8 cellular contexts compared by ENCODE assay signal in genomic region chr15:90201150-90201943, GRCh38. TPM values are rescaled to one million over a fixed set of nuclear protein-coding genes. Genes with fewer than 3 reads are reported as not detected.
A peak's percentile ranks its signal among the peaks of the same experiment; 100 is the strongest.
DNase-seq lines count a peak whose midpoint lies in the region; ATAC-seq and TF ChIP-seq lines count a peak whose summit lies in the region.

Gene SEMA4B, plus strand, starts transcription at chr15:90201330. Its CDS starts 249 bp downstream, at chr15:90201579.

- H3K36me3 ChIP-seq in Caco-2 (ENCODE audit: control insufficient read depth, insufficient read depth, low read length), result no peaks in the 10 kb centered on the region
- no peaks in the 10 kb centered on the region for H3K36me3 ChIP-seq in neural progenitor cell

- H3K4me2 ChIP-seq in neural progenitor cell, result peak within 1 kb of the TSS; percentile 93

- no peak for TF ChIP-seq CTCF in Caco-2 (IDR thresholded peaks at IDR 0.05; ENCODE audit: insufficient read depth in 1 of 2, low read depth in 1 of 2, low read length in 1 of 2, severe bottlenecking in 1 of 2, unreplicated experiment in 1 of 2)
- TF ChIP-seq CTCF in HL-60 (IDR thresholded peaks at IDR 0.05; ENCODE audit: insufficient read depth, low read length), result no peak
- peak; percentile 4 for TF ChIP-seq CTCF in foreskin keratinocyte (conservative IDR thresholded peaks at IDR 0.05)
- TF ChIP-seq CTCF in neural progenitor cell (IDR thresholded peaks at IDR 0.05), result no peak

- H3K36me3 Mint-ChIP-seq in Caco-2 (ENCODE audit: insufficient read depth, unreplicated experiment), result no peaks in the 10 kb centered on the region
- no peaks in the 10 kb centered on the region for H3K36me3 Mint-ChIP-seq in neural progenitor cell

- POLR2A ChIA-PET in Caco-2 (lab: Charles Lee), result interaction anchor here (0.7 to 1.4 kb wide), 3 partner anchors 13 to 50 kb away, joined by 4 to 7 read pairs (median 4); partner anchors contain the start of genes CIB1 and GDPGP1

- DNase-seq in Caco-2 (peak; percentile 58 to 78), HL-60 (ENCODE audit: low read depth in 1 of 2, low spot score in 1 of 2) (peak; percentile 61 to 75), RPMI8226 (peak; percentile 89), foreskin keratinocyte (no peak), neural progenitor cell (ENCODE audit: low spot score) (peak; percentile 95), substantia nigra (lab: John Stamatoyannopoulos, UW) (peak in 43 of 49 donors; percentile 23 to 94 (median 58))
- DNase-seq in activated effector memory CD4-positive, alpha-beta T cell treated with anti-CD3 and anti-CD28 coated beads, Interleukin-2, amount 50 U/mL, for 16 hours, result peak; percentile 90

- intact Hi-C loops in Caco-2 (cut with micrococcal nuclease; ENCODE audit: unreplicated experiment), result no loop called here

- H3K4me1 ChIP-seq in Caco-2 (no peaks in the 10 kb centered on the region), foreskin keratinocyte (peaks cover 5% of the 10 kb centered on the region), neural progenitor cell (peaks cover 11% of the 10 kb centered on the region)

- peak within 1 kb of the TSS; percentile 69 for H2AFZ ChIP-seq in neural progenitor cell (replicated peaks)

- H3K4me1 Mint-ChIP-seq in Caco-2 (ENCODE audit: low read depth, unreplicated experiment) (no peaks in the 10 kb centered on the region), neural progenitor cell (peaks cover 39% of the 10 kb centered on the region)

- no peaks in the 10 kb centered on the region for H3K27me3 ChIP-seq in Caco-2 (replicated peaks; ENCODE audit: control insufficient read depth, insufficient read depth, low read length)
- no peaks in the 10 kb centered on the region for H3K27me3 ChIP-seq in HL-60 (ENCODE audit: insufficient read depth, poor library complexity, severe bottlenecking)
- H3K27me3 ChIP-seq in foreskin keratinocyte, result no peaks in the 10 kb centered on the region
- no peaks in the 10 kb centered on the region for H3K27me3 ChIP-seq in neural progenitor cell

- H3K4me3 ChIP-seq in Caco-2 (ENCODE audit: low read depth, low read length) (peak within 1 kb of the TSS; percentile 90), HL-60 (replicated peaks; ENCODE audit: insufficient read depth, low read length) (peak within 1 kb of the TSS; percentile 62), neural progenitor cell (peak within 1 kb of the TSS; percentile 89)

- peak within 1 kb of the TSS; percentile 79 for H3K4me3 Mint-ChIP-seq in Caco-2 (ENCODE audit: unreplicated experiment)
- peak within 1 kb of the TSS; percentile 97 for H3K4me3 Mint-ChIP-seq in neural progenitor cell

- H3K27me3 Mint-ChIP-seq in Caco-2 (ENCODE audit: insufficient read depth, unreplicated experiment) (no peaks in the 10 kb centered on the region), neural progenitor cell (ENCODE audit: insufficient read depth, low read depth) (peaks cover 6% of the 10 kb centered on the region)

- peaks cover 27% of the 10 kb centered on the region for H3K79me2 ChIP-seq in neural progenitor cell (ENCODE audit: low read depth)

- peaks cover 23% of the 10 kb centered on the region for H3F3A ChIP-seq in neural progenitor cell (ENCODE audit: low read depth)

- H3K27ac Mint-ChIP-seq in Caco-2 (ENCODE audit: unreplicated experiment), result peak within 1 kb of the TSS; percentile 61
- H3K27ac Mint-ChIP-seq in neural progenitor cell, result peak within 1 kb of the TSS; percentile 99

- ATAC-seq in GM19455 (IDR thresholded peaks at IDR 0.05; ENCODE audit: unreplicated experiment) (peak; percentile 84), foreskin keratinocyte (peak; percentile 72)

- H3K9me3 Mint-ChIP-seq in Caco-2 (ENCODE audit: unreplicated experiment) (no peaks in the 10 kb centered on the region), neural progenitor cell (no peaks in the 10 kb centered on the region)

- no TSS peak for BruUV-seq in Caco-2 (replicated peaks; lab: Mats Ljungman, UMichigan)

- H3K27ac ChIP-seq in HL-60 (replicated peaks) (peak within 1 kb of the TSS; percentile 37), foreskin keratinocyte (peak within 1 kb of the TSS; percentile 33), neural progenitor cell (no peak within 1 kb of the TSS), substantia nigra (ENCODE audit: low read depth, low read length, poor library complexity, severe bottlenecking) (peak within 1 kb of the TSS; percentile 74)

- CTCF ChIA-PET in Caco-2 (lab: Charles Lee), result interaction anchor here (0.6 to 1.5 kb wide), 7 partner anchors 12 to 133 kb away, joined by 3 to 13 read pairs (median 3); partner anchors contain the start of genes CIB1 and GDPGP1

- H4K20me1 ChIP-seq in neural progenitor cell (ENCODE audit: low read depth), result peaks cover 47% of the 10 kb centered on the region

- H3K9me3 ChIP-seq in Caco-2 (no peaks in the 10 kb centered on the region), neural progenitor cell (ENCODE audit: low read depth) (no peaks in the 10 kb centered on the region)

- H3K9ac ChIP-seq in neural progenitor cell, result peak within 1 kb of the TSS; percentile 46

RNA-seq across cellular contexts. Expression of gene SEMA4B, which starts in this region (rescaled TPM):
- 13.9 and 14.6 TPM in 2 replicates for total RNA-seq in Caco-2 (2022)
- total RNA-seq in foreskin keratinocyte, result 49.0 and 72.5 TPM in 2 replicates
- 40.7 and 63.4 TPM in 2 replicates for polyA plus RNA-seq in foreskin keratinocyte
- 7.7 and 18.9 TPM in 2 replicates for total RNA-seq in neural progenitor cell (ENCODE audit: low replicate concordance)

Comparison
In these comparisons a context has a peak if more than half of its experiments do, and no peak if none do; other contexts are left out.
1. DNase-seq: peak in Caco-2 (2 of 2), HL-60 (2 of 2), RPMI8226 (single experiment), activated effector memory CD4-positive, alpha-beta T cell treated with anti-CD3 and anti-CD28 coated beads, Interleukin-2, amount 50 U/mL, for 16 hours (single experiment), neural progenitor cell (single experiment) and substantia nigra (43 of 49); none in foreskin keratinocyte (0 of 2).
2. Peak in every context shown above with its lines, with median percentiles within 50 percentile points of each other: H3K4me3 ChIP-seq.